ENCODE assay signal across 28 cellular contexts in genomic region chr6:52409499-52409898, GRCh38. TPM values are rescaled to one million over a fixed set of nuclear protein-coding genes. Genes with fewer than 3 reads are reported as not detected.
DNase-seq lines count a peak whose midpoint lies in the region; ATAC-seq and TF ChIP-seq lines count a peak whose summit lies in the region.
"Had no signal": no experiment of that assay in that cellular context is flagged by ENCODE, and none has a peak within 500 bp of the region (broad histone marks: within the 10 kb centered on the region; RNA-seq: fewer than 3 reads in every experiment).

No MANE protein-coding gene starts in this region.

- no peak for ATAC-seq in naive thymus-derived CD8-positive, alpha-beta T cell
- ATAC-seq in activated T-helper 17 cell treated with anti-CD3 and anti-CD28 coated beads, Interleukin-2, amount 50 U/mL, for 72 hours (replicated peaks): no peak
- ATAC-seq in mucosa of descending colon: no peak
- ATAC-seq: activated CD4-positive, CD25-positive, alpha-beta regulatory T cell treated with anti-CD3 and anti-CD28 coated beads, Interleukin-2, amount 50 U/mL, for 24 hours; lower lobe of right lung had no signal

- H3K4me3 ChIP-seq in cardiac fibroblast (replicated peaks in 1 of 2; ENCODE audit: low read depth in 2 of 2, low read length in 2 of 2): no peak overlapping the region
- no peak overlapping the region for H3K4me3 ChIP-seq in mucosa of descending colon
- H3K4me3 ChIP-seq: esophagus squamous epithelium, lower lobe of right lung, pancreas, SJCRH30, spleen had no signal

- intact Hi-C loops in mucosa of descending colon (cut with DNase I, micrococcal nuclease): loop anchor here in 1 of 2 donors (10.0 kb wide), 1 partner anchor 125 kb away; the partner anchor contains the start of gene MCM3

- no peaks in the 10 kb centered on the region for H3K9me3 Mint-ChIP-seq in activated naive CD4-positive, alpha-beta T cell treated with anti-CD3 and anti-CD28 coated beads, Interleukin-2, amount 50 U/mL, for 24 hours
- H3K9me3 Mint-ChIP-seq in naive thymus-derived CD8-positive, alpha-beta T cell: no peaks in the 10 kb centered on the region
- no peaks in the 10 kb centered on the region for H3K9me3 Mint-ChIP-seq in activated T-helper 17 cell treated with anti-CD3 and anti-CD28 coated beads, Interleukin-2, amount 50 U/mL, for 72 hours
- H3K9me3 Mint-ChIP-seq: activated CD4-positive, alpha-beta memory T cell treated with anti-CD3 and anti-CD28 coated beads, Interleukin-2, amount 10 ng/mL, durations not matched to agents 7 days and 5 days; type B pancreatic cell had no signal

- H3K27me3 Mint-ChIP-seq in activated naive CD4-positive, alpha-beta T cell treated with anti-CD3 and anti-CD28 coated beads, Interleukin-2, amount 50 U/mL, for 24 hours: no peaks in the 10 kb centered on the region
- no peaks in the 10 kb centered on the region for H3K27me3 Mint-ChIP-seq in naive thymus-derived CD8-positive, alpha-beta T cell
- no peaks in the 10 kb centered on the region for H3K27me3 Mint-ChIP-seq in activated T-helper 17 cell treated with anti-CD3 and anti-CD28 coated beads, Interleukin-2, amount 50 U/mL, for 72 hours
- H3K27me3 Mint-ChIP-seq: type B pancreatic cell had no signal

- H3K4me1 ChIP-seq in mucosa of descending colon (ENCODE audit: low read depth): no peaks in the 10 kb centered on the region
- H3K4me1 ChIP-seq: Caco-2, lower lobe of right lung, pancreas, SJCRH30, spleen had no signal

- no peak for TF ChIP-seq CTCF in cardiac fibroblast (IDR thresholded peaks at IDR 0.05; ENCODE audit: low read depth, low read length)
- TF ChIP-seq CTCF in mucosa of descending colon (IDR thresholded peaks at IDR 0.05): no peak

- DNase-seq in activated naive CD4-positive, alpha-beta T cell (lab: John Stamatoyannopoulos, UW): no peak
- DNase-seq in MV-4-11 (lab: John Stamatoyannopoulos, UW): peak; percentile 23
- peak; percentile 40 to 52 for DNase-seq in cardiac fibroblast (ENCODE audit: low read depth in 2 of 2)
- no peak for DNase-seq in naive thymus-derived CD8-positive, alpha-beta T cell
- no peak for DNase-seq in mucosa of descending colon
- DNase-seq in SKM-1 (lab: John Stamatoyannopoulos, UW; ENCODE audit: unreplicated experiment): no peak
- DNase-seq: activated CD4-positive, alpha-beta memory T cell treated with anti-CD3 and anti-CD28 coated beads, Interleukin-2, amount 10 ng/mL, durations not matched to agents 7 days and 5 days; activated gamma-delta T cell; anterior cingulate cortex; BE2C; Caco-2; dermis blood vessel endothelial cell; DMS79; esophagus squamous epithelium; GDM1; glutamatergic neuron; kidney; lower lobe of right lung; NCI-H1417 treated with DMSO at 0.1 percent for 48 hours; NCI-H446; NCI-H82; pancreas; SJCRH30; spleen had no signal

- H3K4me1 Mint-ChIP-seq in activated naive CD4-positive, alpha-beta T cell treated with anti-CD3 and anti-CD28 coated beads, Interleukin-2, amount 50 U/mL, for 24 hours: peaks cover 60% of the 10 kb centered on the region
- peaks cover 13 to 39% (median 29%) of the 10 kb centered on the region in 4 donors for H3K4me1 Mint-ChIP-seq in naive thymus-derived CD8-positive, alpha-beta T cell
- H3K4me1 Mint-ChIP-seq in activated T-helper 17 cell treated with anti-CD3 and anti-CD28 coated beads, Interleukin-2, amount 50 U/mL, for 72 hours: peaks cover 12% of the 10 kb centered on the region

- peak overlapping the region; percentile 55 for H3K27ac Mint-ChIP-seq in activated naive CD4-positive, alpha-beta T cell treated with anti-CD3 and anti-CD28 coated beads, Interleukin-2, amount 50 U/mL, for 24 hours
- peak overlapping the region; percentile 17 to 81 (median 58) for H3K27ac Mint-ChIP-seq in naive thymus-derived CD8-positive, alpha-beta T cell
- no peak overlapping the region for H3K27ac Mint-ChIP-seq in activated T-helper 17 cell treated with anti-CD3 and anti-CD28 coated beads, Interleukin-2, amount 50 U/mL, for 72 hours
- H3K27ac Mint-ChIP-seq: activated CD4-positive, alpha-beta memory T cell treated with anti-CD3 and anti-CD28 coated beads, Interleukin-2, amount 10 ng/mL, durations not matched to agents 7 days and 5 days; type B pancreatic cell had no signal

- POLR2A ChIA-PET in naive thymus-derived CD8-positive, alpha-beta T cell (lab: Charles Lee): interaction anchor here (1.0 to 1.2 kb wide), 3 partner anchors 9 to 125 kb away, joined by 3 read pairs; partner anchors contain the start of gene MCM3

- H3K36me3 ChIP-seq in mucosa of descending colon (ENCODE audit: low read depth): no peaks in the 10 kb centered on the region
- H3K36me3 ChIP-seq: pancreas, SJCRH30 had no signal

- no peak overlapping the region for H3K4me3 Mint-ChIP-seq in activated naive CD4-positive, alpha-beta T cell treated with anti-CD3 and anti-CD28 coated beads, Interleukin-2, amount 50 U/mL, for 24 hours
- H3K4me3 Mint-ChIP-seq in naive thymus-derived CD8-positive, alpha-beta T cell: no peak overlapping the region
- H3K4me3 Mint-ChIP-seq in activated T-helper 17 cell treated with anti-CD3 and anti-CD28 coated beads, Interleukin-2, amount 50 U/mL, for 72 hours: no peak overlapping the region
- H3K4me3 Mint-ChIP-seq: activated CD4-positive, alpha-beta memory T cell treated with anti-CD3 and anti-CD28 coated beads, Interleukin-2, amount 10 ng/mL, durations not matched to agents 7 days and 5 days; type B pancreatic cell had no signal

- peaks cover 2% of the 10 kb centered on the region for H3K36me3 Mint-ChIP-seq in activated naive CD4-positive, alpha-beta T cell treated with anti-CD3 and anti-CD28 coated beads, Interleukin-2, amount 50 U/mL, for 24 hours
- peaks cover 0 to 19% (median 4%) of the 10 kb centered on the region in 3 donors for H3K36me3 Mint-ChIP-seq in naive thymus-derived CD8-positive, alpha-beta T cell
- peaks cover 9% of the 10 kb centered on the region for H3K36me3 Mint-ChIP-seq in activated T-helper 17 cell treated with anti-CD3 and anti-CD28 coated beads, Interleukin-2, amount 50 U/mL, for 72 hours (ENCODE audit: low read depth)

- no peaks in the 10 kb centered on the region for H3K9me3 ChIP-seq in mucosa of descending colon
- H3K9me3 ChIP-seq: BE2C, Caco-2, esophagus squamous epithelium, lower lobe of right lung, pancreas, SJCRH30, spleen had no signal

RNA-seq across cellular contexts. Expression of gene EFHC1, which starts 10.6 kb away (rescaled TPM):
- total RNA-seq in naive thymus-derived CD8-positive, alpha-beta T cell: 10 to 100 TPM; 13.0 to 15.5 TPM
- polyA plus RNA-seq in naive thymus-derived CD8-positive, alpha-beta T cell: 1 to 10 TPM; 2.5 to 5.1 (median 2.9) TPM
- 1 to 10 TPM; 3.1 to 3.7 TPM for total RNA-seq in activated T-helper 17 cell treated with anti-CD3 and anti-CD28 coated beads, Interleukin-2, amount 50 U/mL, for 72 hours
- total RNA-seq in mucosa of descending colon: 10 to 100 TPM; 10.8 to 22.2 (median 20.5) TPM

RNA-seq across cellular contexts. Expression of gene PAQR8, which starts 47.5 kb away (rescaled TPM):
- total RNA-seq in naive thymus-derived CD8-positive, alpha-beta T cell: 10 to 100 TPM; 28.9 to 31.7 TPM
- 10 to 100 TPM; 14.3 to 35.0 (median 30.6) TPM for polyA plus RNA-seq in naive thymus-derived CD8-positive, alpha-beta T cell
- 1 to 10 TPM; 5.7 to 9.2 TPM for total RNA-seq in activated T-helper 17 cell treated with anti-CD3 and anti-CD28 coated beads, Interleukin-2, amount 50 U/mL, for 72 hours
- 100 to 1,000 TPM in 1 of 3 donors, 10 to 100 TPM in 2; 70.6 to 184 (median 81.4) TPM for total RNA-seq in mucosa of descending colon

Comparison
In these comparisons a context has a peak if more than half of its experiments do, and no peak if none do; other contexts are left out.
1. DNase-seq: peak in MV-4-11 (single experiment) and cardiac fibroblast (2 of 2); none in activated naive CD4-positive, alpha-beta T cell (0 of 4), naive thymus-derived CD8-positive, alpha-beta T cell (0 of 10), mucosa of descending colon (0 of 3) and SKM-1 (single experiment).